Comparison of ENCODE assay signal across 25 cellular contexts in the genomic region with DNA sequence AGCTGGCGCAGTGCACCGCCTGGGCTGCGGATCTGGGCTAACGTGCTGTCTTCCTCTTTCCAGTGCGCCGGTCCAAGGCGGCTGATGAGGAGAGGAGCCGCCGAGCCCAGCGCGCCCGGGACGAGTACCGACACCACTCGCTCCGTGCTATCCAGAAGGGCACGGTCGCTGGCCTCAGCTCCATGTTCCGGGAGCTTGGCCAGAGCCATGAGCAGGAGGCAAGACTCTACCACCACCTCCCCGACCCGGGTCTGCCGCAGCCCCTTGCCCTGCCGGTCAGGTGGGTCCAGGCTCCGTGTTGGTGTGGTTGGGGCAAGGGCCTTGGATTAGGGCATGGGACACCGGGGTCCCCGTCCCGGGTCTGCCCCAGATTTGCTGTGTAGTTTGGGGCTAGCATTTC.
DNase-seq lines count a peak whose midpoint lies in the region; TF ChIP-seq lines count a peak whose summit lies in the region.
"Had no signal": no experiment of that assay in that cellular context is flagged by ENCODE, and none has a peak within 500 bp of the region (broad histone marks: within the 10 kb centered on the region; RNA-seq: fewer than 3 reads in every experiment).

No MANE protein-coding gene starts in this region.

- intact Hi-C loops in spleen (cut with DNase I; ENCODE audit: low total_unique reads) (no loop called here), sigmoid colon (cut with DNase I) (no loop called here)

- DNase-seq in chondrocyte (ENCODE audit: low spot score) (peak; percentile 92), coronary artery (ENCODE audit: low spot score) (peak; percentile 66), mesenteric fat pad (ENCODE audit: low spot score) (peak; percentile 89), spleen (peak; percentile 76), H7 (no peak), amygdala (lab: John Stamatoyannopoulos, UW) (no peak), sigmoid colon (no peak)
- DNase-seq: 8988T; ACHN; BE2C; C1 segment of cervical spinal cord; CD4-positive, alpha-beta memory T cell; CD4-positive, CD25-positive, alpha-beta regulatory T cell; CD8-positive, alpha-beta memory T cell; COR-L47; DMS 273 treated with DMSO at 0.1 percent for 48 hours; DMS153; DMS53; DMS79; DND-41; EL; GDM1 had no signal

- peaks cover 3% of the 10 kb centered on the region for H3K9me3 Mint-ChIP-seq in chondrocyte (ENCODE audit: low read depth)
- H3K9me3 Mint-ChIP-seq: CD4-positive, alpha-beta memory T cell; CD4-positive, CD25-positive, alpha-beta regulatory T cell; CD8-positive, alpha-beta memory T cell had no signal

- TF ChIP-seq EP300 in sigmoid colon (IDR thresholded peaks at IDR 0.05) = no peak

- no peaks in the 10 kb centered on the region for H3K36me3 Mint-ChIP-seq in chondrocyte (ENCODE audit: low read depth)
- H3K36me3 Mint-ChIP-seq: CD14-positive monocyte; CD4-positive, alpha-beta memory T cell; CD4-positive, CD25-positive, alpha-beta regulatory T cell; CD8-positive, alpha-beta memory T cell had no signal

- 90 to 93% (median 92%) methylated on average over 21 to 27 of the region's 27 CpGs for WGBS in spleen, 5 donors
- WGBS in sigmoid colon, 2 donors = 91 to 97% methylated on average over 27 of the region's 27 CpGs

- H3K27ac ChIP-seq in coronary artery = no peak overlapping the region
- H3K27ac ChIP-seq in spleen = no peak overlapping the region
- H3K27ac ChIP-seq in sigmoid colon = no peak overlapping the region
- H3K27ac ChIP-seq: BLaER1 had no signal

- H3K4me3 ChIP-seq in coronary artery = no peak overlapping the region
- no peak overlapping the region for H3K4me3 ChIP-seq in spleen
- H3K4me3 ChIP-seq in H7 (ENCODE audit: insufficient read depth, low read depth, low read length) = no peak overlapping the region
- H3K4me3 ChIP-seq in sigmoid colon = no peak overlapping the region
- H3K4me3 ChIP-seq: BLaER1, GM12878 had no signal

- peaks cover 0 to 12% (median 9%) of the 10 kb centered on the region in 6 donors for H3K4me1 ChIP-seq in spleen
- H3K4me1 ChIP-seq in sigmoid colon = no peaks in the 10 kb centered on the region
- H3K4me1 ChIP-seq: BE2C had no signal

- no peaks in the 10 kb centered on the region for H3K27me3 ChIP-seq in spleen (replicated peaks in 1 of 7)
- no peaks in the 10 kb centered on the region for H3K27me3 ChIP-seq in H7 (ENCODE audit: control insufficient read depth, insufficient read depth, low read length)
- H3K27me3 ChIP-seq in sigmoid colon = no peaks in the 10 kb centered on the region
- H3K27me3 ChIP-seq: BE2C, BLaER1 had no signal

- no peak for TF ChIP-seq CTCF in chondrocyte (IDR thresholded peaks at IDR 0.05)
- no peak for TF ChIP-seq CTCF in coronary artery (IDR thresholded peaks at IDR 0.05)
- no peak for TF ChIP-seq CTCF in spleen (IDR thresholded peaks at IDR 0.05 in 8 of 11, conservative IDR thresholded peaks at IDR 0.05 in 3 of 11)
- TF ChIP-seq CTCF in sigmoid colon (IDR thresholded peaks at IDR 0.05) = no peak

- H3K36me3 ChIP-seq in spleen (no peaks in the 10 kb centered on the region), H7 (replicated peaks; ENCODE audit: control insufficient read depth, insufficient read depth, low read length) (no peaks in the 10 kb centered on the region), sigmoid colon (no peaks in the 10 kb centered on the region)
- H3K36me3 ChIP-seq: BE2C had no signal

- no peak overlapping the region for H3K27ac Mint-ChIP-seq in chondrocyte (ENCODE audit: unreplicated experiment)
- H3K27ac Mint-ChIP-seq: CD14-positive monocyte; CD4-positive, alpha-beta memory T cell; CD4-positive, CD25-positive, alpha-beta regulatory T cell; CD8-positive, alpha-beta memory T cell had no signal

- H3K9me3 ChIP-seq in spleen (no peaks in the 10 kb centered on the region), sigmoid colon (no peaks in the 10 kb centered on the region)
- H3K9me3 ChIP-seq: BE2C, BLaER1 had no signal

- no peak for TF ChIP-seq POLR2A in spleen (IDR thresholded peaks at IDR 0.05)
- TF ChIP-seq POLR2A in sigmoid colon (IDR thresholded peaks at IDR 0.05) = no peak

- H3K4me3 Mint-ChIP-seq in chondrocyte (ENCODE audit: unreplicated experiment) = no peak overlapping the region
- H3K4me3 Mint-ChIP-seq: CD14-positive monocyte; CD4-positive, alpha-beta memory T cell; CD4-positive, CD25-positive, alpha-beta regulatory T cell; CD8-positive, alpha-beta memory T cell had no signal

- H3K4me1 Mint-ChIP-seq in chondrocyte (ENCODE audit: low read depth) = no peaks in the 10 kb centered on the region
- H3K4me1 Mint-ChIP-seq: CD4-positive, CD25-positive, alpha-beta regulatory T cell; CD8-positive, alpha-beta memory T cell had no signal

- H3K27me3 Mint-ChIP-seq in chondrocyte (ENCODE audit: low read depth) = peaks cover 1% of the 10 kb centered on the region

Comparison
In these comparisons a context has a peak if more than half of its experiments do, and no peak if none do; other contexts are left out.
1. DNase-seq: peak in chondrocyte (single experiment), coronary artery (single experiment), mesenteric fat pad (single experiment) and spleen (single experiment); none in H7 (single experiment), amygdala (0 of 56) and sigmoid colon (single experiment).